17 cellular contexts compared by ENCODE assay signal in genomic region chr1:171513743-171514142, GRCh38. TPM values are rescaled to one million over a fixed set of nuclear protein-coding genes. Genes with fewer than 3 reads are reported as not detected.
DNase-seq lines count a peak whose midpoint lies in the region; ATAC-seq and TF ChIP-seq lines count a peak whose summit lies in the region.
"Had no signal": no experiment of that assay in that cellular context is flagged by ENCODE, and none has a peak within 500 bp of the region (broad histone marks: within the 10 kb centered on the region; RNA-seq: fewer than 3 reads in every experiment).

No MANE protein-coding gene starts in this region.

- H3K4me1 Mint-ChIP-seq in activated CD8-positive, alpha-beta T cell treated with anti-CD3 and anti-CD28 coated beads for 36 hours (ENCODE audit: low read depth): peaks cover 56% of the 10 kb centered on the region
- H3K4me1 Mint-ChIP-seq in activated CD8-positive, alpha-beta T cell treated with anti-CD3 and anti-CD28 coated beads, Interleukin-2, amount 10 ng/mL, durations not matched to agents 7 days and 5 days (ENCODE audit: low read depth): peaks cover 61% of the 10 kb centered on the region
- H3K4me1 Mint-ChIP-seq in activated naive CD8-positive, alpha-beta T cell (ENCODE audit: low read depth): peaks cover 69% of the 10 kb centered on the region
- H3K4me1 Mint-ChIP-seq in activated naive CD8-positive, alpha-beta T cell treated with anti-CD3 and anti-CD28 coated beads, Interleukin-2, amount 50 U/mL, for 24 hours: peaks cover 55% of the 10 kb centered on the region
- peaks cover 44% of the 10 kb centered on the region for H3K4me1 Mint-ChIP-seq in T-helper 17 cell
- H3K4me1 Mint-ChIP-seq in natural killer cell treated with Interleukin-12 subunit alpha and Interleukin-12 subunit beta and Interleukin-15 and Interleukin-18, amount 100 ng/mL, for 72 hours (ENCODE audit: low read depth in 2 of 2): peaks cover 55 to 64% of the 10 kb centered on the region in 2 donors

- CTCF ChIA-PET in activated CD8-positive, alpha-beta T cell treated with anti-CD3 and anti-CD28 coated beads for 36 hours (lab: Charles Lee): interaction anchor here (1.3 to 4.5 kb wide), 3 partner anchors 15 to 29 kb away, joined by 4 to 32 read pairs (median 4); partner anchors contain the start of gene PRRC2C
- CTCF ChIA-PET in activated CD8-positive, alpha-beta T cell treated with anti-CD3 and anti-CD28 coated beads, Interleukin-2, amount 10 ng/mL, durations not matched to agents 7 days and 5 days (lab: Charles Lee): interaction anchor here (0.8 to 4.5 kb wide), 4 partner anchors 12 to 28 kb away, joined by 4 to 31 read pairs (median 5); partner anchors contain the start of gene PRRC2C

- no peak for DNase-seq in activated CD8-positive, alpha-beta T cell treated with anti-CD3 and anti-CD28 coated beads for 36 hours
- DNase-seq in activated CD8-positive, alpha-beta T cell treated with anti-CD3 and anti-CD28 coated beads, Interleukin-2, amount 10 ng/mL, durations not matched to agents 7 days and 5 days: no peak
- no peak for DNase-seq in activated naive CD8-positive, alpha-beta T cell treated with anti-CD3 and anti-CD28 coated beads, Interleukin-2, amount 50 U/mL, for 24 hours
- no peak for DNase-seq in T-helper 17 cell
- no peak for DNase-seq in natural killer cell treated with Interleukin-12 subunit alpha and Interleukin-12 subunit beta and Interleukin-15 and Interleukin-18, amount 100 ng/mL, for 72 hours (ENCODE audit: low spot score)
- no peak for DNase-seq in NOMO-1 (lab: John Stamatoyannopoulos, UW; ENCODE audit: unreplicated experiment in 2 of 2)
- DNase-seq: ACHN; CD4-positive, CD25-positive, alpha-beta regulatory T cell; DMS153; DMS79 treated with DMSO at 0.1 percent for 48 hours; EL; HCEC 1CT; HFFc6 had no signal

- no peaks in the 10 kb centered on the region for H3K9me3 Mint-ChIP-seq in activated CD8-positive, alpha-beta T cell treated with anti-CD3 and anti-CD28 coated beads for 36 hours
- H3K9me3 Mint-ChIP-seq in activated CD8-positive, alpha-beta T cell treated with anti-CD3 and anti-CD28 coated beads, Interleukin-2, amount 10 ng/mL, durations not matched to agents 7 days and 5 days (ENCODE audit: insufficient read depth): no peaks in the 10 kb centered on the region
- no peaks in the 10 kb centered on the region for H3K9me3 Mint-ChIP-seq in activated naive CD8-positive, alpha-beta T cell (ENCODE audit: low read depth)
- no peaks in the 10 kb centered on the region for H3K9me3 Mint-ChIP-seq in activated naive CD8-positive, alpha-beta T cell treated with anti-CD3 and anti-CD28 coated beads, Interleukin-2, amount 50 U/mL, for 24 hours
- H3K9me3 Mint-ChIP-seq in natural killer cell treated with Interleukin-12 subunit alpha and Interleukin-12 subunit beta and Interleukin-15 and Interleukin-18, amount 100 ng/mL, for 72 hours: no peaks in the 10 kb centered on the region
- H3K9me3 Mint-ChIP-seq: CD4-positive, CD25-positive, alpha-beta regulatory T cell; HFFc6 had no signal

- POLR2A ChIA-PET in activated CD8-positive, alpha-beta T cell treated with anti-CD3 and anti-CD28 coated beads for 36 hours (lab: Charles Lee): no interaction called here
- POLR2A ChIA-PET in activated CD8-positive, alpha-beta T cell treated with anti-CD3 and anti-CD28 coated beads, Interleukin-2, amount 10 ng/mL, durations not matched to agents 7 days and 5 days (lab: Charles Lee): interaction anchor here (4.0 kb wide), 1 partner anchor 28 kb away, joined by 30 read pairs; the partner anchor contains the start of gene PRRC2C

- H3K9me3 ChIP-seq in T-helper 17 cell (ENCODE audit: control insufficient read depth, low read length, poor library complexity, severe bottlenecking): no peaks in the 10 kb centered on the region
- H3K9me3 ChIP-seq: BLaER1 treated with 17β-estradiol and CSF1 and Interleukin-3, amounts not matched to agents 10 nM and 100 nM had no signal

- peak overlapping the region; percentile 26 for H3K27ac Mint-ChIP-seq in activated CD8-positive, alpha-beta T cell treated with anti-CD3 and anti-CD28 coated beads for 36 hours
- H3K27ac Mint-ChIP-seq in activated CD8-positive, alpha-beta T cell treated with anti-CD3 and anti-CD28 coated beads, Interleukin-2, amount 10 ng/mL, durations not matched to agents 7 days and 5 days: no peak overlapping the region
- peak overlapping the region; percentile 18 for H3K27ac Mint-ChIP-seq in activated naive CD8-positive, alpha-beta T cell
- H3K27ac Mint-ChIP-seq in activated naive CD8-positive, alpha-beta T cell treated with anti-CD3 and anti-CD28 coated beads, Interleukin-2, amount 50 U/mL, for 24 hours: no peak overlapping the region
- peak overlapping the region; percentile 27 for H3K27ac Mint-ChIP-seq in T-helper 17 cell
- peak overlapping the region; percentile 78 to 92 for H3K27ac Mint-ChIP-seq in natural killer cell treated with Interleukin-12 subunit alpha and Interleukin-12 subunit beta and Interleukin-15 and Interleukin-18, amount 100 ng/mL, for 72 hours
- H3K27ac Mint-ChIP-seq: CD4-positive, CD25-positive, alpha-beta regulatory T cell; HFFc6 had no signal

- no peak for ATAC-seq in activated CD8-positive, alpha-beta T cell treated with anti-CD3 and anti-CD28 coated beads for 36 hours
- no peak for ATAC-seq in activated CD8-positive, alpha-beta T cell treated with anti-CD3 and anti-CD28 coated beads, Interleukin-2, amount 10 ng/mL, durations not matched to agents 7 days and 5 days
- ATAC-seq in activated naive CD8-positive, alpha-beta T cell treated with anti-CD3 and anti-CD28 coated beads, Interleukin-2, amount 50 U/mL, for 24 hours: no peak
- ATAC-seq in T-helper 17 cell (no peak), GM18868 (IDR thresholded peaks at IDR 0.05; ENCODE audit: unreplicated experiment) (no peak)
- no peak for ATAC-seq in natural killer cell treated with Interleukin-12 subunit alpha and Interleukin-12 subunit beta and Interleukin-15 and Interleukin-18, amount 100 ng/mL, for 72 hours
- ATAC-seq: HepG2 had no signal

- no peaks in the 10 kb centered on the region for H3K27me3 Mint-ChIP-seq in activated CD8-positive, alpha-beta T cell treated with anti-CD3 and anti-CD28 coated beads for 36 hours
- H3K27me3 Mint-ChIP-seq in activated CD8-positive, alpha-beta T cell treated with anti-CD3 and anti-CD28 coated beads, Interleukin-2, amount 10 ng/mL, durations not matched to agents 7 days and 5 days (ENCODE audit: low read depth): no peaks in the 10 kb centered on the region
- H3K27me3 Mint-ChIP-seq in activated naive CD8-positive, alpha-beta T cell: no peaks in the 10 kb centered on the region
- no peaks in the 10 kb centered on the region for H3K27me3 Mint-ChIP-seq in activated naive CD8-positive, alpha-beta T cell treated with anti-CD3 and anti-CD28 coated beads, Interleukin-2, amount 50 U/mL, for 24 hours
- no peaks in the 10 kb centered on the region for H3K27me3 Mint-ChIP-seq in T-helper 17 cell
- no peaks in the 10 kb centered on the region for H3K27me3 Mint-ChIP-seq in natural killer cell treated with Interleukin-12 subunit alpha and Interleukin-12 subunit beta and Interleukin-15 and Interleukin-18, amount 100 ng/mL, for 72 hours
- H3K27me3 Mint-ChIP-seq: CD4-positive, CD25-positive, alpha-beta regulatory T cell had no signal

- intact Hi-C loops in activated CD8-positive, alpha-beta T cell treated with anti-CD3 and anti-CD28 coated beads for 36 hours (cut with micrococcal nuclease): no loop called here

- H3K4me3 Mint-ChIP-seq in activated CD8-positive, alpha-beta T cell treated with anti-CD3 and anti-CD28 coated beads for 36 hours: no peak overlapping the region
- H3K4me3 Mint-ChIP-seq in activated CD8-positive, alpha-beta T cell treated with anti-CD3 and anti-CD28 coated beads, Interleukin-2, amount 10 ng/mL, durations not matched to agents 7 days and 5 days: no peak overlapping the region
- no peak overlapping the region for H3K4me3 Mint-ChIP-seq in activated naive CD8-positive, alpha-beta T cell
- H3K4me3 Mint-ChIP-seq in activated naive CD8-positive, alpha-beta T cell treated with anti-CD3 and anti-CD28 coated beads, Interleukin-2, amount 50 U/mL, for 24 hours: no peak overlapping the region
- no peak overlapping the region for H3K4me3 Mint-ChIP-seq in T-helper 17 cell
- no peak overlapping the region for H3K4me3 Mint-ChIP-seq in natural killer cell treated with Interleukin-12 subunit alpha and Interleukin-12 subunit beta and Interleukin-15 and Interleukin-18, amount 100 ng/mL, for 72 hours
- H3K4me3 Mint-ChIP-seq: HFFc6 had no signal

- H3K36me3 Mint-ChIP-seq in activated CD8-positive, alpha-beta T cell treated with anti-CD3 and anti-CD28 coated beads for 36 hours (ENCODE audit: low read depth): peaks cover 47% of the 10 kb centered on the region
- H3K36me3 Mint-ChIP-seq in activated CD8-positive, alpha-beta T cell treated with anti-CD3 and anti-CD28 coated beads, Interleukin-2, amount 10 ng/mL, durations not matched to agents 7 days and 5 days (ENCODE audit: low read depth): peaks cover 53% of the 10 kb centered on the region
- peaks cover 15% of the 10 kb centered on the region for H3K36me3 Mint-ChIP-seq in activated naive CD8-positive, alpha-beta T cell
- H3K36me3 Mint-ChIP-seq in activated naive CD8-positive, alpha-beta T cell treated with anti-CD3 and anti-CD28 coated beads, Interleukin-2, amount 50 U/mL, for 24 hours (ENCODE audit: low read depth): peaks cover 56% of the 10 kb centered on the region
- peaks cover 10% of the 10 kb centered on the region for H3K36me3 Mint-ChIP-seq in T-helper 17 cell (ENCODE audit: low read depth)
- peaks cover 30% of the 10 kb centered on the region for H3K36me3 Mint-ChIP-seq in natural killer cell treated with Interleukin-12 subunit alpha and Interleukin-12 subunit beta and Interleukin-15 and Interleukin-18, amount 100 ng/mL, for 72 hours

- TF ChIP-seq CTCF in activated CD8-positive, alpha-beta T cell treated with anti-CD3 and anti-CD28 coated beads for 36 hours (IDR thresholded peaks at IDR 0.05): no peak

RNA-seq across cellular contexts. Expression of gene PRRC2C, which starts 28.4 kb away (rescaled TPM):
- 100 to 1,000 TPM; 229 to 238 TPM for total RNA-seq in activated CD8-positive, alpha-beta T cell treated with anti-CD3 and anti-CD28 coated beads for 36 hours
- total RNA-seq in activated CD8-positive, alpha-beta T cell treated with anti-CD3 and anti-CD28 coated beads, Interleukin-2, amount 10 ng/mL, durations not matched to agents 7 days and 5 days: 100 to 1,000 TPM; 222 to 228 TPM
- 100 to 1,000 TPM; 333 to 383 TPM for total RNA-seq in T-helper 17 cell
- total RNA-seq in natural killer cell treated with Interleukin-12 subunit alpha and Interleukin-12 subunit beta and Interleukin-15 and Interleukin-18, amount 100 ng/mL, for 72 hours: 100 to 1,000 TPM; 331 to 343 TPM

Comparison
In these comparisons a context has a peak if more than half of its experiments do, and no peak if none do; other contexts are left out.
1. H3K27ac Mint-ChIP-seq: peak in activated CD8-positive, alpha-beta T cell treated with anti-CD3 and anti-CD28 coated beads for 36 hours (single experiment), activated naive CD8-positive, alpha-beta T cell (single experiment), T-helper 17 cell (single experiment) and natural killer cell treated with Interleukin-12 subunit alpha and Interleukin-12 subunit beta and Interleukin-15 and Interleukin-18, amount 100 ng/mL, for 72 hours (2 of 2); none in activated CD8-positive, alpha-beta T cell treated with anti-CD3 and anti-CD28 coated beads, Interleukin-2, amount 10 ng/mL, durations not matched to agents 7 days and 5 days (single experiment) and activated naive CD8-positive, alpha-beta T cell treated with anti-CD3 and anti-CD28 coated beads, Interleukin-2, amount 50 U/mL, for 24 hours (single experiment).